In genomic region chr17:73909156-73909555, GRCh38 we compare ENCODE assay signal across 28 cellular contexts.
"Had no signal": no experiment of that assay in that cellular context is flagged by ENCODE, and none has a peak within 500 bp of the region (broad histone marks: within the 10 kb centered on the region; RNA-seq: fewer than 3 reads in every experiment).

No MANE protein-coding gene starts in this region.

- H3K9me3 Mint-ChIP-seq: natural killer cell, neural progenitor cell had no signal

- H3K27ac ChIP-seq: left ventricle myocardium inferior, neural progenitor cell, neutrophil, ovary, skin epidermis, stomach, testis, thyroid gland, transverse colon, upper lobe of left lung, vagina had no signal

- H3K4me1 ChIP-seq: left ventricle myocardium inferior, neural progenitor cell, stomach, testis, thyroid gland, transverse colon, upper lobe of left lung, vagina had no signal

- H3K36me3 Mint-ChIP-seq: mesothelial cell of epicardium; naive B cell; natural killer cell; neural progenitor cell; stimulated activated naive B cell treated with anti-CD40 and anti-IgM and Interleukin-4, amounts not matched to agents 10 μg/mL and 1 μg/mL and 100 μg/mL, for 72 hours had no signal

- H3K4me3 ChIP-seq: left ventricle myocardium inferior, lung, neural progenitor cell, ovary, skin epidermis, stomach, testis, thyroid gland, transverse colon, upper lobe of left lung, vagina had no signal

- H3K4me3 Mint-ChIP-seq: mesothelial cell of epicardium; naive B cell; natural killer cell; nephron progenitor cell; neural progenitor cell; stimulated activated naive B cell treated with anti-CD40 and anti-IgM and Interleukin-4, amounts not matched to agents 10 μg/mL and 1 μg/mL and 100 μg/mL, for 72 hours had no signal

- H3K27me3 ChIP-seq: ovary, testis, thyroid gland, upper lobe of left lung, vagina had no signal

- H3K36me3 ChIP-seq: left ventricle myocardium inferior, neural progenitor cell, neutrophil, ovary, stomach, thyroid gland, transverse colon, upper lobe of left lung, vagina had no signal

- H3K9me3 ChIP-seq: left ventricle myocardium inferior, neutrophil, ovary, testis, thyroid gland, transverse colon, upper lobe of left lung, vagina had no signal

- DNase-seq: islet precursor cell; left ventricle myocardium inferior; mesendoderm; naive B cell; natural killer cell; nephron progenitor cell; occipital lobe; ovary; right cardiac atrium; stimulated activated CD4-positive, alpha-beta T cell treated with anti-CD3 and anti-CD28 coated beads, Interleukin-12 subunit alpha, Interleukin-12 subunit beta, amount 100 ng/mL, for 4 hours; stimulated activated CD4-positive, alpha-beta T cell treated with anti-CD3 and anti-CD28 coated beads, Interleukin-15, amount 100 ng/mL, for 24 hours; stimulated activated CD4-positive, alpha-beta T cell treated with anti-CD3 and anti-CD28 coated beads, Interleukin-2, amount 100 ng/mL, for 24 hours; stimulated activated CD4-positive, alpha-beta T cell treated with anti-CD3 and anti-CD28 coated beads, Interleukin-4, amount 100 ng/mL, for 1 hour; stimulated activated naive B cell treated with anti-CD40 and anti-IgM and Interleukin-4, amounts not matched to agents 10 μg/mL and 1 μg/mL and 100 μg/mL, for 72 hours; stimulated activated naive CD8-positive, alpha-beta T cell treated with anti-CD3 and anti-CD28 coated beads, Interleukin-15, Interleukin-2, amounts not matched to agents 100 U/mL and 50 U/mL, for 24 hours; stomach; testis; thyroid gland; transverse colon; upper lobe of left lung had no signal

- H3K27ac Mint-ChIP-seq: mesothelial cell of epicardium; naive B cell; natural killer cell; nephron progenitor cell; neural progenitor cell; progenitor cell of endocrine pancreas; stimulated activated naive B cell treated with anti-CD40 and anti-IgM and Interleukin-4, amounts not matched to agents 10 μg/mL and 1 μg/mL and 100 μg/mL, for 72 hours had no signal

- ATAC-seq: natural killer cell; right cardiac atrium; sciatic nerve; stimulated activated naive B cell treated with anti-CD40 and anti-IgM and Interleukin-4, amounts not matched to agents 10 μg/mL and 1 μg/mL and 100 μg/mL, for 72 hours; stimulated activated naive CD8-positive, alpha-beta T cell treated with anti-CD3 and anti-CD28 coated beads, Interleukin-15, Interleukin-2, amounts not matched to agents 100 U/mL and 50 U/mL, for 24 hours had no signal

- H3K4me1 Mint-ChIP-seq: nephron progenitor cell; stimulated activated naive B cell treated with anti-CD40 and anti-IgM and Interleukin-4, amounts not matched to agents 10 μg/mL and 1 μg/mL and 100 μg/mL, for 72 hours had no signal
